In genomic region chr10:119981826-119982225, GRCh38 we compare ENCODE assay signal across 10 cellular contexts.
"Had no signal": no experiment of that assay in that cellular context is flagged by ENCODE, and none has a peak within 500 bp of the region (broad histone marks: within the 10 kb centered on the region; RNA-seq: fewer than 3 reads in every experiment).

No MANE protein-coding gene starts in this region.

- H3K27me3 ChIP-seq: testis had no signal

- ATAC-seq: left lung had no signal

- H3K9me3 ChIP-seq: testis had no signal

- FAIRE-seq: islet of Langerhans had no signal

- DNase-seq: activated CD4-positive, alpha-beta T cell treated with anti-CD3 and anti-CD28 coated beads, Interleukin-2, amount 10 ng/mL, durations not matched to agents 7 days and 5 days; activated CD4-positive, CD25-positive, alpha-beta regulatory T cell; activated CD8-positive, alpha-beta memory T cell treated with anti-CD3 and anti-CD28 coated beads for 24 hours; endodermal cell; left lung; nephron progenitor cell; stimulated activated CD4-positive, alpha-beta T cell treated with anti-CD3 and anti-CD28 coated beads, Interleukin-15, amount 100 ng/mL, for 24 hours; stimulated activated CD4-positive, alpha-beta T cell treated with anti-CD3 and anti-CD28 coated beads, Interleukin-4, amount 100 ng/mL, for 24 hours; testis had no signal

- H3K27ac ChIP-seq: left lung, testis had no signal

- H3K4me3 ChIP-seq: left lung, testis had no signal

- H3K4me1 ChIP-seq: left lung, testis had no signal

- H3K36me3 ChIP-seq: left lung had no signal
